ENCODE assay signal across 9 cellular contexts in genomic region chr11:16820324-16821092, GRCh38.
DNase-seq lines count a peak whose midpoint lies in the region; ATAC-seq, FAIRE-seq and TF ChIP-seq lines count a peak whose summit lies in the region.
"Had no signal": no experiment of that assay in that cellular context is flagged by ENCODE, and none has a peak within 500 bp of the region (broad histone marks: within the 10 kb centered on the region; RNA-seq: fewer than 3 reads in every experiment).

No MANE protein-coding gene starts in this region.

- peaks cover 34% of the 10 kb centered on the region for H3K4me1 Mint-ChIP-seq in CD14-positive monocyte
- H3K4me1 Mint-ChIP-seq in effector memory CD8-positive, alpha-beta T cell (ENCODE audit: low read depth in 2 of 2), result peaks cover 0 to 5% of the 10 kb centered on the region in 2 donors
- peaks cover 27% of the 10 kb centered on the region for H3K4me1 Mint-ChIP-seq in mesothelial cell of epicardium

- peaks cover 0 to 3% (median 0%) of the 10 kb centered on the region in 7 donors for H3K9me3 Mint-ChIP-seq in CD14-positive monocyte
- H3K9me3 Mint-ChIP-seq in effector memory CD8-positive, alpha-beta T cell, result no peaks in the 10 kb centered on the region
- no peaks in the 10 kb centered on the region for H3K9me3 Mint-ChIP-seq in mesothelial cell of epicardium
- H3K9me3 Mint-ChIP-seq: T-helper 1 cell treated with Interleukin-12 subunit alpha and Interleukin-12 subunit beta and Interleukin-4 antibody, amounts not matched to agents 30 μg/mL and 1 μg/mL, for 36 hours had no signal

- no peak overlapping the region for H3K27ac Mint-ChIP-seq in CD14-positive monocyte
- no peak overlapping the region for H3K27ac Mint-ChIP-seq in effector memory CD8-positive, alpha-beta T cell
- H3K27ac Mint-ChIP-seq in mesothelial cell of epicardium, result peak overlapping the region; percentile 81
- H3K27ac Mint-ChIP-seq: T-helper 1 cell treated with Interleukin-12 subunit alpha and Interleukin-12 subunit beta and Interleukin-4 antibody, amounts not matched to agents 30 μg/mL and 1 μg/mL, for 36 hours had no signal

- DNase-seq in CD14-positive monocyte (ENCODE audit: low spot score) (no peak), GM19239 (ENCODE audit: insufficient read length, low spot score) (peak; percentile 86), NCI-H526 treated with DMSO at 0.1 percent for 48 hours (lab: John Stamatoyannopoulos, UW) (peak; percentile 98), mesothelial cell of epicardium (ENCODE audit: low spot score in 2 of 2, unreplicated experiment in 2 of 2) (peak; percentile 48 to 53)
- peak; percentile 80 to 84 for DNase-seq in activated CD4-positive, alpha-beta T cell treated with anti-CD3 and anti-CD28 coated beads, Interleukin-2, amount 50 U/mL, for 48 hours
- peak; percentile 7 to 23 (median 12) for DNase-seq in effector memory CD8-positive, alpha-beta T cell
- DNase-seq in stimulated activated CD8-positive, alpha-beta memory T cell treated with anti-CD3 and anti-CD28 coated beads, Interleukin-4, amount 100 ng/mL, for 1 hour (ENCODE audit: low read depth in 2 of 2, low spot score in 1 of 2), result peak; percentile 5 to 39

- peak; percentile 96 for FAIRE-seq in GM19239 (lab: Jason Lieb, UNC)

- H3K4me3 Mint-ChIP-seq in CD14-positive monocyte, result no peak overlapping the region
- H3K4me3 Mint-ChIP-seq in effector memory CD8-positive, alpha-beta T cell, result no peak overlapping the region
- H3K4me3 Mint-ChIP-seq in mesothelial cell of epicardium, result no peak overlapping the region
- H3K4me3 Mint-ChIP-seq: T-helper 1 cell treated with Interleukin-12 subunit alpha and Interleukin-12 subunit beta and Interleukin-4 antibody, amounts not matched to agents 30 μg/mL and 1 μg/mL, for 36 hours had no signal

- H3K27me3 Mint-ChIP-seq in CD14-positive monocyte (ENCODE audit: low read depth in 3 of 3), result peaks cover 0 to 5% (median 1%) of the 10 kb centered on the region in 3 donors
- H3K27me3 Mint-ChIP-seq in effector memory CD8-positive, alpha-beta T cell, result peaks cover 0 to 12% of the 10 kb centered on the region in 2 donors
- H3K27me3 Mint-ChIP-seq in mesothelial cell of epicardium (ENCODE audit: low read depth), result no peaks in the 10 kb centered on the region

- peak; percentile 87 for ATAC-seq in HG03378 (IDR thresholded peaks at IDR 0.05; ENCODE audit: unreplicated experiment)
- peak; percentile 70 for ATAC-seq in effector memory CD8-positive, alpha-beta T cell (replicated peaks)

- intact Hi-C loops in CD14-positive monocyte (cut with micrococcal nuclease), result no loop called here

- TF ChIP-seq CTCF in CD14-positive monocyte (IDR thresholded peaks at IDR 0.05) (peak; percentile 94), mesothelial cell of epicardium (IDR thresholded peaks at IDR 0.05; ENCODE audit: unreplicated experiment) (peak; percentile 84)

- H3K36me3 Mint-ChIP-seq in CD14-positive monocyte, result no peaks in the 10 kb centered on the region
- peaks cover 3% of the 10 kb centered on the region for H3K36me3 Mint-ChIP-seq in effector memory CD8-positive, alpha-beta T cell (ENCODE audit: insufficient read depth)
- H3K36me3 Mint-ChIP-seq in mesothelial cell of epicardium, result peaks cover 4% of the 10 kb centered on the region
